In genomic region chr19:327291-328024, GRCh38 we compare ENCODE assay signal across 38 cellular contexts. TPM values are rescaled to one million over a fixed set of nuclear protein-coding genes. Genes with fewer than 3 reads are reported as not detected.
"Had no signal": no experiment of that assay in that cellular context is flagged by ENCODE, and none has a peak within 500 bp of the region (broad histone marks: within the 10 kb centered on the region; RNA-seq: fewer than 3 reads in every experiment).

No MANE protein-coding gene starts in this region.

- H3K9me3 ChIP-seq: body of pancreas had no signal

- DNase-seq: activated CD4-positive, alpha-beta T cell treated with anti-CD3 and anti-CD28 coated beads for 1 hour; activated CD4-positive, alpha-beta T cell treated with anti-CD3 and anti-CD28 coated beads for 48 hours; activated CD4-positive, CD25-positive, alpha-beta regulatory T cell; activated CD8-positive, alpha-beta T cell treated with anti-CD3 and anti-CD28 coated beads for 36 hours; activated effector memory CD4-positive, alpha-beta T cell treated with anti-CD3 and anti-CD28 coated beads, Interleukin-2, amount 50 U/mL, for 16 hours; activated naive CD4-positive, alpha-beta T cell; activated naive CD4-positive, alpha-beta T cell treated with anti-CD3 and anti-CD28 coated beads, Interleukin-2, amount 50 U/mL, for 16 hours; activated naive CD8-positive, alpha-beta T cell treated with anti-CD3 and anti-CD28 coated beads for 36 hours; activated T-cell treated with anti-CD3 and anti-CD28 coated beads, Interleukin-2, amount 50 U/mL, for 1 hour; activated T-cell treated with anti-CD3 and anti-CD28 coated beads, Interleukin-2, amount 50 U/mL, for 72 hours; amniotic stem cell; body of pancreas; MM.1S; MV-4-11; NCI-H1092; NCI-H1436 treated with DMSO at 0.1 percent for 48 hours; NCI-H1694 treated with DMSO at 0.1 percent for 48 hours; NCI-H2029 treated with DMSO at 0.1 percent for 48 hours; NCI-H2107; NCI-H2171; NCI-H510A; NCI-H526; NCI-H748 treated with DMSO at 0.1 percent for 48 hours; NK-92 treated with Interleukin-12 subunit alpha and Interleukin-12 subunit beta, amount 100 ng/mL, for 24 hours; PC-3; RPMI8226; SW 1271; T-helper 1 cell; T1000; WERI-Rb-1 had no signal

- H3K27me3 Mint-ChIP-seq: activated CD8-positive, alpha-beta T cell treated with anti-CD3 and anti-CD28 coated beads for 36 hours; activated naive CD8-positive, alpha-beta T cell treated with anti-CD3 and anti-CD28 coated beads for 36 hours; activated T-helper 17 cell treated with anti-CD3 and anti-CD28 coated beads, Interleukin-2, amount 50 U/mL, for 72 hours had no signal

- H3K9ac ChIP-seq: KMS-11 had no signal

- H3K4me2 ChIP-seq: KMS-11 had no signal

- H3K4me1 ChIP-seq: body of pancreas, breast epithelium, Peyer's patch had no signal

- H3K4me1 Mint-ChIP-seq: activated naive CD8-positive, alpha-beta T cell treated with anti-CD3 and anti-CD28 coated beads for 36 hours; activated T-helper 17 cell treated with anti-CD3 and anti-CD28 coated beads, Interleukin-2, amount 50 U/mL, for 72 hours had no signal

- ATAC-seq: activated CD8-positive, alpha-beta T cell treated with anti-CD3 and anti-CD28 coated beads for 36 hours; activated T-cell treated with anti-CD3 and anti-CD28 coated beads, Interleukin-2, amount 50 U/mL, for 72 hours; activated T-helper 17 cell treated with anti-CD3 and anti-CD28 coated beads, Interleukin-2, amount 50 U/mL, for 72 hours; body of pancreas; PC-3; Right ventricle myocardium inferior had no signal

- H3K9me3 Mint-ChIP-seq: activated T-helper 17 cell treated with anti-CD3 and anti-CD28 coated beads, Interleukin-2, amount 50 U/mL, for 72 hours had no signal

- H3K4me3 ChIP-seq: body of pancreas, breast epithelium, Peyer's patch had no signal

- H3K27ac ChIP-seq: body of pancreas, breast epithelium, KMS-11, Peyer's patch, WERI-Rb-1 had no signal

- H3K27me3 ChIP-seq: body of pancreas, breast epithelium, Peyer's patch had no signal

- H3K4me3 Mint-ChIP-seq: activated CD8-positive, alpha-beta T cell treated with anti-CD3 and anti-CD28 coated beads for 36 hours; activated naive CD8-positive, alpha-beta T cell treated with anti-CD3 and anti-CD28 coated beads for 36 hours; activated T-cell treated with anti-CD3 and anti-CD28 coated beads, Interleukin-2, amount 50 U/mL, for 72 hours; activated T-helper 17 cell treated with anti-CD3 and anti-CD28 coated beads, Interleukin-2, amount 50 U/mL, for 72 hours had no signal

- H3K27ac Mint-ChIP-seq: activated CD8-positive, alpha-beta T cell treated with anti-CD3 and anti-CD28 coated beads for 36 hours; activated naive CD8-positive, alpha-beta T cell treated with anti-CD3 and anti-CD28 coated beads for 36 hours; activated T-cell treated with anti-CD3 and anti-CD28 coated beads, Interleukin-2, amount 50 U/mL, for 72 hours; activated T-helper 17 cell treated with anti-CD3 and anti-CD28 coated beads, Interleukin-2, amount 50 U/mL, for 72 hours had no signal

RNA-seq across cellular contexts. Expression of gene MIER2, which starts 17.1 kb away (rescaled TPM):
- total RNA-seq: PC-3 had no signal

RNA-seq across cellular contexts. Expression of gene PLPP2, which starts 36.3 kb away (rescaled TPM):
- total RNA-seq: activated CD8-positive, alpha-beta memory T cell treated with anti-CD3 and anti-CD28 coated beads for 36 hours; activated naive CD8-positive, alpha-beta T cell treated with anti-CD3 and anti-CD28 coated beads for 36 hours; LHCN-M2; PC-3; T-helper 2 cell treated with Interferon-gamma antibody and Interleukin-4, amounts not matched to agents 100 ng/mL and 5 ng/mL, for 36 hours had no signal
